4 cellular contexts compared by ENCODE assay signal in the genomic region with DNA sequence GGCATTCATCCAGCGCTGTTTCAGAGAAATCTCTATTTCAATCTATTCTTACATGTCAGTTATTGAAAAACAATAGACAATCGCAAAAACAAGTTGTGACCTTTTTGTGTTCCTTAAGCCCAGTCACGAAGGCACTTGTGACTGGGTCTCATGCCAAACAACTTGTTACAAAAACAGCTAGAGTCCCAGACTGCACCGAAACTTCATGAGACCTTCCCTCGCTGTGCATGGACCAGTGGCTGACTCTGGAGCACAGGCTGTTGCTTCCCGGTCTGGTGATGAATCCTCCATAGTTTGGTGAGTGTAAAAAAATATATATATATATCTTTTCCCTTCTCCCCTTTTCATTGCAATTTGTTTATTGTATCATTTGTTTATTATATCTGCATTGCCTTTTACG. TPM values are rescaled to one million over a fixed set of nuclear protein-coding genes. Genes with fewer than 3 reads are reported as not detected.
"Had no signal": no experiment of that assay in that cellular context is flagged by ENCODE, and none has a peak within 500 bp of the region (broad histone marks: within the 10 kb centered on the region; RNA-seq: fewer than 3 reads in every experiment).

No MANE protein-coding gene starts in this region.

RNA-seq across cellular contexts. Expression of a gene that starts 4.8 kb away (rescaled TPM):
- total RNA-seq: GM23248, GM23338, H1, H4 had no signal
